In genomic region chr3:26307805-26308204, GRCh38 we compare ENCODE assay signal across 25 cellular contexts.
"Had no signal": no experiment of that assay in that cellular context is flagged by ENCODE, and none has a peak within 500 bp of the region (broad histone marks: within the 10 kb centered on the region; RNA-seq: fewer than 3 reads in every experiment).

No MANE protein-coding gene starts in this region.

- H3K4me3 ChIP-seq: ascending aorta, body of pancreas, K562 had no signal

- H3K36me3 ChIP-seq: ascending aorta had no signal

- DNase-seq: activated B cell treated with CpG ODN at 0.5 μM for 24 hours; activated CD4-positive, alpha-beta T cell treated with anti-CD3 and anti-CD28 coated beads for 1 hour; activated CD4-positive, alpha-beta T cell treated with anti-CD3 and anti-CD28 coated beads, Interleukin-2, amount 10 ng/mL, durations not matched to agents 24 days and 14 days; activated CD4-positive, alpha-beta T cell treated with anti-CD3 and anti-CD28 coated beads, Interleukin-2, amount 50 U/mL, for 48 hours; activated CD8-positive, alpha-beta memory T cell treated with anti-CD3 and anti-CD28 coated beads, Interleukin-2, amount 10 ng/mL, durations not matched to agents 7 days and 5 days; activated effector memory CD4-positive, alpha-beta T cell treated with anti-CD3 and anti-CD28 coated beads, Interleukin-2, amount 50 U/mL, for 16 hours; activated naive CD4-positive, alpha-beta T cell treated with Interleukin-2 at 50 U/mL for 16 hours; activated naive CD8-positive, alpha-beta T cell treated with anti-CD3 and anti-CD28 coated beads, Interleukin-2, amount 50 U/mL, for 24 hours; activated T-cell treated with anti-CD3 and anti-CD28 coated beads, Interleukin-2, amount 50 U/mL, for 24 hours; amniotic stem cell; body of pancreas; Kasumi-1; NCI-H1048; NCI-H146; NCI-H187 treated with DMSO at 0.1 percent for 48 hours; NCI-H2081 treated with DMSO at 0.1 percent for 48 hours; NCI-H446; NCI-H524; PC-3; SIG-M5; T-cell; T-helper 2 cell; T1000 had no signal

- H3K27me3 ChIP-seq: ascending aorta, body of pancreas had no signal

- H3K27ac ChIP-seq: ascending aorta, body of pancreas had no signal

- H3K9me3 ChIP-seq: ascending aorta had no signal

- H3K4me1 ChIP-seq: ascending aorta, body of pancreas had no signal
